ENCODE assay signal across 8 cellular contexts in the genomic region with DNA sequence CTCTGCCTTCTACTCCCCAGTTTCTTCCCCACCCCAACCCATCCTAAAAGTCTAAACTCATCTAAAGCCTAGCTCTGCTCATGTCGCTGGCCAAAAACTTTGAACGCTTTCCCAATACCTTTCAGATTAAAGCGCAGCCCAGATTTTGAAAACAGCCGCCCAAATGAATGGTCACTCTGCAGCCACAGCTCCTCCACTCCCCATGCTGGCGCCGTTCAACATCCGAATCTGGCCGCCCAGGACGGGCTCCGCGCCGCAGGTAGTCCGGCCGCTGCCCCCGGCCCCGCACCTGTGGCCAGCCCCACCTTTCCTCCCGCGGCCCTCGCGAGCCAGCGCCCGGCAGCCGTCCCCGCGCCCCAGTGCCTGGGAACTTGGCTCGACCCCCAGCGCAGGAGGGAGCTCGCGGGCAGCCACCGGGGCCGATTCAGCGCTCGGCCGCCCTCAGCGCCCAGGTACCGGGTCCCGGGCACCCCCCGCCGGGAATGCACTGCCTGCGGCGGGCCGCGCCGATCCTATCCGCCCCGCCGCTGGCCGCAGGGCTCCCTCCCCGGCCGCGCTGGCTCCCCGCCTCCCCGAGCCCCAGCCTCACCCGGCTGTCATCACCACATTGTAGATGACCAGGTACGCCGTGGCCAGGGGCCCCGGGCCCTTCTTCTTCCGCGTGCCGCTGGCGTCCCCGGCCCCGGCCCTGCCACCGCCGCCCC. TPM values are rescaled to one million over a fixed set of nuclear protein-coding genes. Genes with fewer than 3 reads are reported as not detected.
DNase-seq lines count a peak whose midpoint lies in the region; ATAC-seq, FAIRE-seq and TF ChIP-seq lines count a peak whose summit lies in the region.

No MANE protein-coding gene starts in this region.

- CTCF ChIA-PET in A549 (lab: Yijun Ruan, JAX): interaction anchor here (1.0 to 1.7 kb wide), 9 partner anchors 9 to 122 kb away, joined by 3 to 7 read pairs (median 3); no protein-coding TSS in a partner anchor

- ATAC-seq in A549 (peak; percentile 63 to 69), HG02610 (IDR thresholded peaks at IDR 0.05; ENCODE audit: unreplicated experiment) (peak; percentile 27)
- ATAC-seq in stimulated activated effector memory CD8-positive, alpha-beta T cell treated with anti-CD3 and anti-CD28 coated beads, Interleukin-12 subunit alpha, Interleukin-12 subunit beta, amount 100 ng/mL, for 72 hours: peak; percentile 60

- DNase-seq in A549 (ENCODE audit: low read depth in 1 of 2, low spot score in 1 of 2) (peak in 1 of 2 experiments; percentile 23), NCI-H2107 (lab: John Stamatoyannopoulos, UW) (peak; percentile 75), iPS-NIHi7 (ENCODE audit: extremely low spot score) (peak; percentile 54), RCC 7860 (ENCODE audit: low spot score) (no peak)
- no peak for DNase-seq in stimulated activated effector memory CD8-positive, alpha-beta T cell treated with anti-CD3 and anti-CD28 coated beads, Interleukin-12 subunit alpha, Interleukin-12 subunit beta, amount 100 ng/mL, for 72 hours (ENCODE audit: low spot score in 2 of 2)

- peak overlapping the region; percentile 79 to 90 (median 84) for H3K27ac Mint-ChIP-seq in brain
- H3K27ac Mint-ChIP-seq in stimulated activated effector memory CD8-positive, alpha-beta T cell treated with anti-CD3 and anti-CD28 coated beads, Interleukin-12 subunit alpha, Interleukin-12 subunit beta, amount 100 ng/mL, for 72 hours: no peak overlapping the region

- H3K4me3 Mint-ChIP-seq in brain: peak overlapping the region in 3 of 5 experiments; percentile 94 to 97 (median 95)
- no peak overlapping the region for H3K4me3 Mint-ChIP-seq in stimulated activated effector memory CD8-positive, alpha-beta T cell treated with anti-CD3 and anti-CD28 coated beads, Interleukin-12 subunit alpha, Interleukin-12 subunit beta, amount 100 ng/mL, for 72 hours

- FAIRE-seq in A549 (lab: Jason Lieb, UNC): no peak
- no peak for FAIRE-seq in RCC 7860 (lab: Jason Lieb, UNC)

- H3K27me3 Mint-ChIP-seq in brain: peaks cover 4% of the 10 kb centered on the region

- TF ChIP-seq CTCF in A549 (IDR thresholded peaks at IDR 0.05) (no peak), brain (conservative IDR thresholded peaks at IDR 0.05) (peak in 1 of 2 experiments; percentile 22)

- H3K9me3 Mint-ChIP-seq in brain: peaks cover 0 to 20% (median 0%) of the 10 kb centered on the region in 5 experiments
- no peaks in the 10 kb centered on the region for H3K9me3 Mint-ChIP-seq in stimulated activated effector memory CD8-positive, alpha-beta T cell treated with anti-CD3 and anti-CD28 coated beads, Interleukin-12 subunit alpha, Interleukin-12 subunit beta, amount 100 ng/mL, for 72 hours

- peak overlapping the region; percentile 98 to 100 for H3K27ac ChIP-seq in A549

- no peak for TF ChIP-seq EP300 in A549 (IDR thresholded peaks at IDR 0.05)

- TF ChIP-seq RAD21 in A549 (conservative IDR thresholded peaks at IDR 0.05 in 1 of 2, IDR thresholded peaks at IDR 0.05 in 1 of 2): peak; percentile 8 to 43; a peak in 4 of 5 replicates

- H3K36me3 Mint-ChIP-seq in brain: peaks cover 37% of the 10 kb centered on the region
- H3K36me3 Mint-ChIP-seq in stimulated activated effector memory CD8-positive, alpha-beta T cell treated with anti-CD3 and anti-CD28 coated beads, Interleukin-12 subunit alpha, Interleukin-12 subunit beta, amount 100 ng/mL, for 72 hours: peaks cover 26% of the 10 kb centered on the region

- POLR2A ChIA-PET in A549 (lab: Yijun Ruan, JAX): interaction anchor here (0.8 to 3.5 kb wide), 4 partner anchors 17 to 377 kb away, joined by 5 to 28 read pairs (median 10); partner anchors contain the start of gene CCDC14

- H3K4me3 ChIP-seq in A549 (peak overlapping the region; percentile 86), GM08714 (ENCODE audit: low read length) (peak overlapping the region; percentile 100)

- H3K4me2 ChIP-seq in A549: peak overlapping the region; percentile 94

- no peak for TF ChIP-seq POLR2A in A549 (IDR thresholded peaks at IDR 0.05; ENCODE audit: low read length)

- 3% methylated on average over 13 of the region's 65 CpGs for WGBS in A549 (ENCODE audit: missing lambda C conversion rate)

- H3K9me3 ChIP-seq in A549: peaks cover 15% of the 10 kb centered on the region; the same call in 2 of the 3 replicates

- peaks cover 25% of the 10 kb centered on the region for H3K4me1 Mint-ChIP-seq in brain
- H3K4me1 Mint-ChIP-seq in stimulated activated effector memory CD8-positive, alpha-beta T cell treated with anti-CD3 and anti-CD28 coated beads, Interleukin-12 subunit alpha, Interleukin-12 subunit beta, amount 100 ng/mL, for 72 hours: peaks cover 12% of the 10 kb centered on the region

- peaks cover 22% of the 10 kb centered on the region for H3K4me1 ChIP-seq in A549

TF ChIP-seq in A549, 52 proteins besides CTCF, POLR2A, EP300 and RAD21:
- TF ChIP-seq, protein P1, sequence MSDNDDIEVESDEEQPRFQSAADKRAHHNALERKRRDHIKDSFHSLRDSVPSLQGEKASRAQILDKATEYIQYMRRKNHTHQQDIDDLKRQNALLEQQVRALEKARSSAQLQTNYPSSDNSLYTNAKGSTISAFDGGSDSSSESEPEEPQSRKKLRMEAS (IDR thresholded peaks at IDR 0.05): no peak
- TF ChIP-seq REST (IDR thresholded peaks at IDR 0.05) (no peak), KDM5A (IDR thresholded peaks at IDR 0.05) (peak; percentile 58; the same call in 1 of the 2 replicates), TP53 (CRISPR knock-in tag; IDR thresholded peaks at IDR 0.05) (no peak), PHF8 (IDR thresholded peaks at IDR 0.05; ENCODE audit: borderline replicate concordance, low read depth) (peak; percentile 82), ELK1 (IDR thresholded peaks at IDR 0.05; ENCODE audit: low read depth, low read length) (no peak), RNF2 (IDR thresholded peaks at IDR 0.05; ENCODE audit: borderline replicate concordance, low read depth) (no peak), BCL3 (IDR thresholded peaks at IDR 0.05) (no peak), ZC3H11A (IDR thresholded peaks at IDR 0.05) (no peak)

RNA-seq across cellular contexts. Expression of gene HACD2, which starts 0.4 kb away (rescaled TPM):
- 90.2 and 97.7 TPM in 2 replicates for polyA plus RNA-seq in A549 (2011; rRNA removed)
- polyA plus RNA-seq in A549 (2012; cell fraction: cytosol; rRNA removed): 26.2 and 31.3 TPM in 2 replicates
- 18.3 and 26.1 TPM in 2 replicates for polyA plus RNA-seq in A549 (2012; cell fraction: nucleus; rRNA removed)
- polyA plus RNA-seq in A549 (2017; fragmentation: RNase III; extraction: RNeasy Plus Mini Kit Qiagen cat#74134 plus additional on column Dnase treatment): 38.5 to 41.8 TPM (median 39.3 TPM) in 3 replicates
- polyA minus RNA-seq in A549 (2011; rRNA and poly(A)+ RNA removed): 58.1 and 68.6 TPM in 2 replicates
- polyA plus RNA-seq in brain (ENCODE audit: insufficient read depth, low read depth, low replicate concordance): 24.5 TPM

Comparison
In these comparisons a context has a peak if more than half of its experiments do, and no peak if none do; other contexts are left out.
1. DNase-seq: peak in NCI-H2107 (single experiment) and iPS-NIHi7 (single experiment); none in stimulated activated effector memory CD8-positive, alpha-beta T cell treated with anti-CD3 and anti-CD28 coated beads, Interleukin-12 subunit alpha, Interleukin-12 subunit beta, amount 100 ng/mL, for 72 hours (0 of 2) and RCC 7860 (single experiment).
2. Peak in every context shown above with its lines, with median percentiles within 50 percentile points of each other: ATAC-seq.